ENCODE assay signal across 13 cellular contexts in the genomic region with DNA sequence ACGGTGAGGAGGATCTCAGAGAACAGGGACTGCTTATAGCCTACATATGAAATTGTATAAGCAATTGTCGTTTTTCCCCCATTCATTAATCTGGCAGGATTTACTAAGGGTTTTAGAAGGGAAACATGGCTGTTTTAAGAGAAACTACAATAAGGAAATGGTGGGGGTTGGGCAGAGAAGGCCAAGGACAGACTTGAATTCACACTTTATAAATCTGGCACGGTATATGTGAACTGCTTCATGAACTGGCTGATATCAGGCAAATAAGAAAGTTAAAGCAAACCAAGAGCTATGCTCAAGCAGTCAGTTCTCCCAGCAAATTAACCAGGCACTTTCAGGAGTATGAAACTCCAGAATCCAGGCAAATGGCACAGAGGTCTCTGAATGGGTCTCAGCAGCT.
A peak's percentile ranks its signal among the peaks of the same experiment; 100 is the strongest.
DNase-seq lines count a peak whose midpoint lies in the region; ATAC-seq and TF ChIP-seq lines count a peak whose summit lies in the region.
"Had no signal": no experiment of that assay in that cellular context is flagged by ENCODE, and none has a peak within 500 bp of the region (broad histone marks: within the 10 kb centered on the region; RNA-seq: fewer than 3 reads in every experiment).

No MANE protein-coding gene starts in this region.

- WGBS in mesenchymal stem cell: 65% methylated on average over 1 of the region's 3 CpGs
- WGBS in lower leg skin, 2 donors: 45 to 52% methylated on average over 3 of the region's 3 CpGs
- WGBS in endodermal cell (ENCODE audit: insufficient coverage in 1 of 2, insufficient read length in 1 of 2), 2 experiments: 83 to 100% methylated on average over 3 of the region's 3 CpGs

- no peak overlapping the region for H3K4me2 ChIP-seq in mesenchymal stem cell (ENCODE audit: low read length, poor library complexity, severe bottlenecking)

- no peak for TF ChIP-seq POLR2A in gastrocnemius medialis (IDR thresholded peaks at IDR 0.05)
- no peak for TF ChIP-seq POLR2A in lower leg skin (IDR thresholded peaks at IDR 0.05)
- no peak for TF ChIP-seq POLR2A in erythroblast (IDR thresholded peaks at IDR 0.05; ENCODE audit: low read length)

- peaks cover 32% of the 10 kb centered on the region for H3K4me1 Mint-ChIP-seq in endodermal cell
- H3K4me1 Mint-ChIP-seq: naive thymus-derived CD4-positive, alpha-beta T cell had no signal

- H3K4ac ChIP-seq in mesenchymal stem cell (ENCODE audit: low read depth in 1 of 2, low read length in 2 of 2): no peak overlapping the region

- no peak for ATAC-seq in gastrocnemius medialis
- ATAC-seq: effector memory CD8-positive, alpha-beta T cell; naive thymus-derived CD4-positive, alpha-beta T cell had no signal

- H3K36me3 ChIP-seq in HEK293 (ENCODE audit: control insufficient read depth in 2 of 2, insufficient read depth in 1 of 2, low read length in 2 of 2) (no peaks in the 10 kb centered on the region), mesenchymal stem cell (ENCODE audit: control insufficient read depth in 1 of 2, insufficient read depth in 2 of 2, low read depth in 1 of 2, low read length in 2 of 2) (no peaks in the 10 kb centered on the region), gastrocnemius medialis (no peaks in the 10 kb centered on the region), endodermal cell (ENCODE audit: control insufficient read depth, insufficient read depth, low read length) (no peaks in the 10 kb centered on the region)

- peaks cover 2% of the 10 kb centered on the region for H3K9me3 Mint-ChIP-seq in endodermal cell
- H3K9me3 Mint-ChIP-seq: T-helper 1 cell treated with Interleukin-12 subunit alpha and Interleukin-12 subunit beta and Interleukin-4 antibody, amounts not matched to agents 30 μg/mL and 1 μg/mL, for 36 hours had no signal

- TF ChIP-seq CTCF in HEK293 (tag by site-specific recombination; IDR thresholded peaks at IDR 0.05) (no peak), gastrocnemius medialis (IDR thresholded peaks at IDR 0.05 in 4 of 5, conservative IDR thresholded peaks at IDR 0.05 in 1 of 5) (no peak), lower leg skin (IDR thresholded peaks at IDR 0.05) (no peak), endodermal cell (conservative IDR thresholded peaks at IDR 0.05) (no peak)

- no peak overlapping the region for H4K8ac ChIP-seq in mesenchymal stem cell (ENCODE audit: low read length)

- H3K36me3 Mint-ChIP-seq in endodermal cell (ENCODE audit: low read depth): no peaks in the 10 kb centered on the region
- H3K36me3 Mint-ChIP-seq: naive thymus-derived CD4-positive, alpha-beta T cell had no signal

- no peak overlapping the region for H3K14ac ChIP-seq in mesenchymal stem cell (ENCODE audit: low read length in 2 of 2)

- no peak for DNase-seq in mesenchymal stem cell
- DNase-seq in gastrocnemius medialis: no peak
- DNase-seq in lower leg skin (ENCODE audit: low spot score in 2 of 2): no peak
- DNase-seq in endodermal cell: no peak
- DNase-seq in dedifferentiated amniotic fluid mesenchymal stem cell (ENCODE audit: extremely low spot score): no peak
- no peak for DNase-seq in erythroblast (lab: John Stamatoyannopoulos, UW)
- DNase-seq: AML-193; anterior cingulate cortex; effector memory CD8-positive, alpha-beta T cell; naive thymus-derived CD4-positive, alpha-beta T cell had no signal

- H3K4me3 ChIP-seq in HEK293 (ENCODE audit: low read depth, low read length): no peak overlapping the region
- no peak overlapping the region for H3K4me3 ChIP-seq in mesenchymal stem cell (ENCODE audit: insufficient read depth in 1 of 2, low read depth in 1 of 2, low read length in 2 of 2)
- no peak overlapping the region for H3K4me3 ChIP-seq in gastrocnemius medialis
- H3K4me3 ChIP-seq in lower leg skin (ENCODE audit: low read depth, poor library complexity, severe bottlenecking): no peak overlapping the region
- no peak overlapping the region for H3K4me3 ChIP-seq in endodermal cell (ENCODE audit: low read length)

- peaks cover 21% of the 10 kb centered on the region for H3K4me1 ChIP-seq in HEK293 (ENCODE audit: control insufficient read depth, insufficient read depth, low read length)
- peaks cover 1% of the 10 kb centered on the region for H3K4me1 ChIP-seq in mesenchymal stem cell (ENCODE audit: control insufficient read depth, insufficient read depth, low read depth, low read length)
- H3K4me1 ChIP-seq in gastrocnemius medialis: peaks cover 7 to 9% of the 10 kb centered on the region in 2 donors
- peaks cover 3% of the 10 kb centered on the region for H3K4me1 ChIP-seq in endodermal cell (ENCODE audit: control insufficient read depth, insufficient read depth, low read length)

- in situ Hi-C loops in gastrocnemius medialis (cut with MboI; ENCODE audit: low sequenced_read_pairs in 4 of 4): no loop called here

- H3K27ac Mint-ChIP-seq in endodermal cell: no peak overlapping the region
- H3K27ac Mint-ChIP-seq: effector memory CD8-positive, alpha-beta T cell; naive thymus-derived CD4-positive, alpha-beta T cell; T-helper 1 cell treated with Interleukin-12 subunit alpha and Interleukin-12 subunit beta and Interleukin-4 antibody, amounts not matched to agents 30 μg/mL and 1 μg/mL, for 36 hours had no signal

- no peak overlapping the region for H2BK12ac ChIP-seq in mesenchymal stem cell (ENCODE audit: low read length in 2 of 2)

- intact Hi-C loops in gastrocnemius medialis (cut with DNase I; ENCODE audit: low total_unique reads): loop anchor here (10.0 kb wide), 1 partner anchor 258 kb away; the partner anchor contains the start of gene MARCKS
- intact Hi-C loops in lower leg skin (cut with DNase I; ENCODE audit: low total_unique reads): no loop called here

- H2AK5ac ChIP-seq in mesenchymal stem cell (ENCODE audit: low read length, severe bottlenecking): no peak overlapping the region

- POLR2A ChIA-PET in HEK293 (lab: Yijun Ruan, JAX): no interaction called here

- CTCF ChIA-PET in HEK293 (lab: Yijun Ruan, JAX): interaction anchor here (0.6 to 1.7 kb wide), 2 partner anchors 27 to 1573 kb away, joined by 3 to 4 read pairs; no protein-coding TSS in a partner anchor

- no peaks in the 10 kb centered on the region for H3K27me3 Mint-ChIP-seq in endodermal cell (ENCODE audit: insufficient read depth)
- H3K27me3 Mint-ChIP-seq: effector memory CD8-positive, alpha-beta T cell; naive thymus-derived CD4-positive, alpha-beta T cell had no signal

- no peak overlapping the region for H3K4me3 Mint-ChIP-seq in endodermal cell
- H3K4me3 Mint-ChIP-seq: effector memory CD8-positive, alpha-beta T cell; naive thymus-derived CD4-positive, alpha-beta T cell; T-helper 1 cell treated with Interleukin-12 subunit alpha and Interleukin-12 subunit beta and Interleukin-4 antibody, amounts not matched to agents 30 μg/mL and 1 μg/mL, for 36 hours had no signal

- no peak overlapping the region for H2AFZ ChIP-seq in mesenchymal stem cell (ENCODE audit: low read depth, low read length)

- peak overlapping the region; percentile 62 for H2BK120ac ChIP-seq in mesenchymal stem cell (ENCODE audit: low read depth, low read length)

- H3K27me3 ChIP-seq in mesenchymal stem cell (ENCODE audit: control insufficient read depth in 1 of 2, insufficient read depth in 1 of 2, low read length in 2 of 2) (no peaks in the 10 kb centered on the region), gastrocnemius medialis (no peaks in the 10 kb centered on the region), endodermal cell (ENCODE audit: control insufficient read depth, insufficient read depth, low read length, poor library complexity, severe bottlenecking) (no peaks in the 10 kb centered on the region)

- H3K27ac ChIP-seq in HEK293 (ENCODE audit: extremely low read depth, low read depth, low read length) (peak overlapping the region; percentile 29; the same call in 1 of the 2 replicates), angular gyrus (ENCODE audit: low read depth, low read length) (peak overlapping the region; percentile 38), mesenchymal stem cell (ENCODE audit: low read length, poor library complexity, severe bottlenecking) (no peak overlapping the region), gastrocnemius medialis (peak overlapping the region in 3 of 4 donors; percentile 21 to 59 (median 30)), endodermal cell (ENCODE audit: low read depth, low read length) (no peak overlapping the region)

- H4K91ac ChIP-seq in mesenchymal stem cell (ENCODE audit: low read length): peak overlapping the region; percentile 32

- H3K79me1 ChIP-seq in mesenchymal stem cell (replicated peaks; ENCODE audit: low read length, poor library complexity, severe bottlenecking): no peaks in the 10 kb centered on the region

- H3K18ac ChIP-seq in mesenchymal stem cell (ENCODE audit: low read depth in 1 of 2, low read length in 2 of 2): peak overlapping the region; percentile 44 to 77

- H2BK15ac ChIP-seq in mesenchymal stem cell (ENCODE audit: low read depth, poor library complexity, severe bottlenecking): no peak overlapping the region

- no peak overlapping the region for H2BK5ac ChIP-seq in mesenchymal stem cell (ENCODE audit: low read depth, low read length, poor library complexity, severe bottlenecking)

- peak overlapping the region; percentile 25 for H3K9ac ChIP-seq in mesenchymal stem cell (ENCODE audit: low read length)
- H3K9ac ChIP-seq in endodermal cell (ENCODE audit: extremely low read depth, low read length, poor library complexity, severe bottlenecking): no peak overlapping the region

- no peaks in the 10 kb centered on the region for H3K9me3 ChIP-seq in HEK293 (ENCODE audit: control insufficient read depth, insufficient read depth, low read depth, low read length)
- no peaks in the 10 kb centered on the region for H3K9me3 ChIP-seq in mesenchymal stem cell (ENCODE audit: control insufficient read depth, low read length)
- no peaks in the 10 kb centered on the region for H3K9me3 ChIP-seq in gastrocnemius medialis
- H3K9me3 ChIP-seq in endodermal cell (ENCODE audit: control insufficient read depth, low read length): no peaks in the 10 kb centered on the region

- no peak overlapping the region for H3K23ac ChIP-seq in mesenchymal stem cell (ENCODE audit: low read length in 2 of 2)

TF ChIP-seq in HEK293, 187 proteins besides CTCF, POLR2A, EP300 and RAD21:
- TF ChIP-seq ZNF473 (tag by site-specific recombination; IDR thresholded peaks at IDR 0.05) (no peak), ZNF274 (IDR thresholded peaks at IDR 0.05; ENCODE audit: low read length) (no peak), ZNF274 (tag by site-specific recombination; IDR thresholded peaks at IDR 0.05; ENCODE audit: borderline replicate concordance) (no peak)
TF ChIP-seq in HEK293: peak in this region for 0.

Comparison
In these comparisons a context has a peak if more than half of its experiments do, and no peak if none do; other contexts are left out.
1. H3K27ac ChIP-seq: peak in HEK293 (single experiment), angular gyrus (single experiment) and gastrocnemius medialis (3 of 4); none in mesenchymal stem cell (single experiment) and endodermal cell (single experiment).